25 cellular contexts compared by ENCODE assay signal in genomic region chr3:42273351-42273750, GRCh38. TPM values are rescaled to one million over a fixed set of nuclear protein-coding genes. Genes with fewer than 3 reads are reported as not detected.
DNase-seq lines count a peak whose midpoint lies in the region; ATAC-seq, FAIRE-seq and TF ChIP-seq lines count a peak whose summit lies in the region.
"Had no signal": no experiment of that assay in that cellular context is flagged by ENCODE, and none has a peak within 500 bp of the region (broad histone marks: within the 10 kb centered on the region; RNA-seq: fewer than 3 reads in every experiment).

No MANE protein-coding gene starts in this region.

- FAIRE-seq in GM12878 (lab: Jason Lieb, UNC) = no peak
- FAIRE-seq: HepG2 had no signal

- TF ChIP-seq CTCF in GM12878 (IDR thresholded peaks at IDR 0.05 in 2 of 3, conservative IDR thresholded peaks at IDR 0.05 in 1 of 3; ENCODE audit: control insufficient read depth in 2 of 3, extremely low read depth in 1 of 3, insufficient read depth in 1 of 3, low read depth in 3 of 3, low read length in 3 of 3) = no peak
- TF ChIP-seq CTCF in breast epithelium (IDR thresholded peaks at IDR 0.05) = no peak
- TF ChIP-seq CTCF in right lobe of liver (IDR thresholded peaks at IDR 0.05) = no peak

- H3K36me3 ChIP-seq in GM12878 (ENCODE audit: control insufficient read depth in 2 of 2, insufficient read depth in 2 of 2, low read length in 1 of 2) = no peaks in the 10 kb centered on the region
- no peaks in the 10 kb centered on the region for H3K36me3 ChIP-seq in breast epithelium
- H3K36me3 ChIP-seq in right lobe of liver = no peaks in the 10 kb centered on the region
- H3K36me3 ChIP-seq: BE2C, SJCRH30 had no signal

- intact Hi-C loops in GM12878 (cut with micrococcal nuclease; ENCODE audit: unreplicated experiment) = no loop called here
- intact Hi-C loops in breast epithelium (cut with DNase I; ENCODE audit: low total_unique reads) = no loop called here
- intact Hi-C loops in right lobe of liver (cut with DNase I) = no loop called here

- H3K27me3 ChIP-seq in GM12878 (replicated peaks in 1 of 2; ENCODE audit: control insufficient read depth in 2 of 2, insufficient read depth in 2 of 2, low read length in 1 of 2) (no peaks in the 10 kb centered on the region), breast epithelium (peaks cover 0 to 4% of the 10 kb centered on the region in 2 donors), right lobe of liver (no peaks in the 10 kb centered on the region)
- H3K27me3 ChIP-seq: SJCRH30 had no signal

- DNase-seq in SIG-M5 treated with dmso at 0.1 percent for 504 hours (lab: John Stamatoyannopoulos, UW; ENCODE audit: unreplicated experiment) = peak; percentile 42
- DNase-seq in SIG-M5 (lab: John Stamatoyannopoulos, UW) = no peak
- peak; percentile 21 for DNase-seq in NOMO-1 treated with DMSO at 0.1 percent for 48 hours (lab: John Stamatoyannopoulos, UW; ENCODE audit: unreplicated experiment)
- no peak for DNase-seq in GM12878 (ENCODE audit: low read depth, low spot score)
- DNase-seq in breast epithelium (ENCODE audit: low spot score in 2 of 2) = no peak
- DNase-seq in activated naive CD8-positive, alpha-beta T cell treated with anti-CD3 and anti-CD28 coated beads for 36 hours = no peak
- no peak for DNase-seq in NCI-H128 (lab: John Stamatoyannopoulos, UW; ENCODE audit: unreplicated experiment)
- DNase-seq in right lobe of liver = no peak
- DNase-seq: 8988T; BE2C; Caco-2; CD4-positive, alpha-beta T cell; GDM1; GOT3; NCI-H1105; NCI-H1694; NCI-H2081 treated with DMSO at 0.1 percent for 48 hours; PC-9; SJCRH30; SW 1271 had no signal

- no peaks in the 10 kb centered on the region for H4K20me1 ChIP-seq in GM12878 (ENCODE audit: control insufficient read depth, insufficient read depth)

- H3K4me1 Mint-ChIP-seq in activated naive CD8-positive, alpha-beta T cell treated with anti-CD3 and anti-CD28 coated beads for 36 hours = peaks cover 4% of the 10 kb centered on the region

- WGBS in GM12878 (ENCODE audit: insufficient coverage, insufficient replicate concordance, low lambda C conversion rate, missing lambda C conversion rate) = 0% methylated on average over 2 of the region's 2 CpGs
- 10% methylated on average over 2 of the region's 2 CpGs for WGBS in right lobe of liver (ENCODE audit: insufficient coverage, low coverage, low lambda C conversion rate, missing lambda C conversion rate)

- H3K36me3 Mint-ChIP-seq in activated naive CD8-positive, alpha-beta T cell treated with anti-CD3 and anti-CD28 coated beads for 36 hours = no peaks in the 10 kb centered on the region

- no TSS peak for BruUV-seq in GM12878 (replicated peaks; lab: Mats Ljungman, UMichigan)

- CTCF ChIA-PET in GM12878 (lab: Yijun Ruan, JAX) = interaction anchor here (1.6 kb wide), 1 partner anchor 308 kb away, joined by 3 read pairs; no protein-coding TSS in a partner anchor

- peaks cover 5% of the 10 kb centered on the region for H3K9me3 Mint-ChIP-seq in activated naive CD8-positive, alpha-beta T cell treated with anti-CD3 and anti-CD28 coated beads for 36 hours

- peaks cover 5% of the 10 kb centered on the region for H3K27me3 Mint-ChIP-seq in activated naive CD8-positive, alpha-beta T cell treated with anti-CD3 and anti-CD28 coated beads for 36 hours

- no peak overlapping the region for H2AFZ ChIP-seq in GM12878 (ENCODE audit: control insufficient read depth, low read depth, low read length)
- H2AFZ ChIP-seq: PC-9 had no signal

- no peak for TF ChIP-seq EP300 in GM12878 (IDR thresholded peaks at IDR 0.05; ENCODE audit: borderline replicate concordance in 1 of 2, control insufficient read depth in 1 of 2, low read depth in 2 of 2, low read length in 2 of 2)

- H3K27ac ChIP-seq in GM12878 (ENCODE audit: control insufficient read depth, insufficient read depth) = no peak overlapping the region
- no peak overlapping the region for H3K27ac ChIP-seq in breast epithelium
- no peak overlapping the region for H3K27ac ChIP-seq in right lobe of liver
- H3K27ac ChIP-seq: KMS-11, PC-9, RWPE1, SJCRH30 had no signal

- H3K4me3 ChIP-seq in GM12878 (no peak overlapping the region), breast epithelium (no peak overlapping the region), right lobe of liver (no peak overlapping the region)
- H3K4me3 ChIP-seq: PC-9, SJCRH30 had no signal

- H3K79me2 ChIP-seq in GM12878 (ENCODE audit: control insufficient read depth, insufficient read depth, low read length) = no peaks in the 10 kb centered on the region

- POLR2A ChIA-PET in GM12878 (lab: Charles Lee) = no interaction called here

- no peak overlapping the region for H3K4me3 Mint-ChIP-seq in activated naive CD8-positive, alpha-beta T cell treated with anti-CD3 and anti-CD28 coated beads for 36 hours
- H3K4me3 Mint-ChIP-seq: CD4-positive, alpha-beta T cell had no signal

- H3K4me2 ChIP-seq in GM12878 (ENCODE audit: control insufficient read depth, insufficient read depth) = no peak overlapping the region
- H3K4me2 ChIP-seq: KMS-11, PC-9 had no signal

- in situ Hi-C loops in GM12878 (cut with MboI) = no loop called here

- RAD21 ChIA-PET in GM12878 (lab: Charles Lee; ENCODE audit: unreplicated experiment) = no interaction called here

- no peak overlapping the region for H3K9ac ChIP-seq in GM12878 (ENCODE audit: control insufficient read depth, insufficient read depth, low read length)
- H3K9ac ChIP-seq: KMS-11 had no signal

- no peak for TF ChIP-seq RAD21 in GM12878 (IDR thresholded peaks at IDR 0.05; ENCODE audit: insufficient read depth, low read depth, low read length)

- no peak for ATAC-seq in GM12878
- ATAC-seq in right lobe of liver = no peak
- ATAC-seq: HepG2 had no signal

- H3K9me3 ChIP-seq in GM12878 (replicated peaks; ENCODE audit: control insufficient read depth, insufficient read depth, low read length) = no peaks in the 10 kb centered on the region; the same call in 2 of the 3 replicates
- H3K9me3 ChIP-seq in breast epithelium = peaks cover 9% of the 10 kb centered on the region in 2 donors
- H3K9me3 ChIP-seq in right lobe of liver = no peaks in the 10 kb centered on the region
- H3K9me3 ChIP-seq: BE2C, SJCRH30 had no signal

- no peak overlapping the region for H3K27ac Mint-ChIP-seq in activated naive CD8-positive, alpha-beta T cell treated with anti-CD3 and anti-CD28 coated beads for 36 hours
- H3K27ac Mint-ChIP-seq: CD4-positive, alpha-beta T cell had no signal

- no peak for TF ChIP-seq POLR2A in GM12878 (IDR thresholded peaks at IDR 0.05; ENCODE audit: low read depth, low read length)
- no peak for TF ChIP-seq POLR2A in breast epithelium (IDR thresholded peaks at IDR 0.05)
- TF ChIP-seq POLR2A in right lobe of liver (IDR thresholded peaks at IDR 0.05) = no peak

- H3K4me1 ChIP-seq in GM12878 (ENCODE audit: control insufficient read depth, insufficient read depth, low read length) (peaks cover 18% of the 10 kb centered on the region), breast epithelium (no peaks in the 10 kb centered on the region), right lobe of liver (no peaks in the 10 kb centered on the region)
- H3K4me1 ChIP-seq: BE2C, Caco-2, SJCRH30 had no signal

- SMC1A ChIA-PET in GM12878 (lab: Charles Lee; ENCODE audit: uncharacterized antibody, unreplicated experiment) = interaction anchor here (1.0 to 1.6 kb wide), 2 partner anchors 170 to 308 kb away, joined by 3 to 4 read pairs; partner anchors contain the start of gene SEC22C

TF ChIP-seq in GM12878, 131 proteins besides CTCF, POLR2A, EP300 and RAD21:
- TF ChIP-seq ZNF274 (IDR thresholded peaks at IDR 0.05; ENCODE audit: insufficient read depth, insufficient read length) (no peak), SPI1 (IDR thresholded peaks at IDR 0.05; ENCODE audit: borderline replicate concordance, insufficient read depth, low read depth, low read length) (peak; percentile 51; the same call in 1 of the 2 replicates), RBBP5 (conservative IDR thresholded peaks at IDR 0.05) (no peak), TCF7 (IDR thresholded peaks at IDR 0.05; ENCODE audit: borderline replicate concordance) (no peak), IRF4 (IDR thresholded peaks at IDR 0.05; ENCODE audit: low read depth, low read length) (no peak), SREBF1 (IDR thresholded peaks at IDR 0.05; ENCODE audit: low read length) (no peak)
- TF ChIP-seq, protein P1, sequence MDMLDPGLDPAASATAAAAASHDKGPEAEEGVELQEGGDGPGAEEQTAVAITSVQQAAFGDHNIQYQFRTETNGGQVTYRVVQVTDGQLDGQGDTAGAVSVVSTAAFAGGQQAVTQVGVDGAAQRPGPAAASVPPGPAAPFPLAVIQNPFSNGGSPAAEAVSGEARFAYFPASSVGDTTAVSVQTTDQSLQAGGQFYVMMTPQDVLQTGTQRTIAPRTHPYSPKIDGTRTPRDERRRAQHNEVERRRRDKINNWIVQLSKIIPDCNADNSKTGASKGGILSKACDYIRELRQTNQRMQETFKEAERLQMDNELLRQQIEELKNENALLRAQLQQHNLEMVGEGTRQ (IDR thresholded peaks at IDR 0.05; ENCODE audit: borderline replicate concordance, low read depth, low read length) = no peak

RNA-seq across cellular contexts. Expression of gene CCK, which starts 7.4 kb away (rescaled TPM):
- total RNA-seq in GM12878 (2013; cell fraction: nucleolus; rRNA removed) = not detected in 2 replicates
- not detected in 2 replicates for total RNA-seq in GM12878 (2014; rRNA removed)
- total RNA-seq in GM12878 (2014; rRNA removed; fragmentation: Illumina TruSeq; extraction: Trizol) = not detected in 2 replicates
- total RNA-seq in GM12878 (2021) = not detected in 2 replicates
- polyA plus RNA-seq in GM12878 (2011; ENCODE audit: low read depth) = not detected
- not detected in 2 replicates for polyA plus RNA-seq in GM12878 (2011; rRNA removed)
- polyA plus RNA-seq in GM12878 (2011; cell fraction: cytosol; rRNA removed) = not detected in 2 replicates
- not detected in 2 replicates for polyA plus RNA-seq in GM12878 (2011; cell fraction: nucleus; rRNA removed)
- polyA plus RNA-seq in GM12878 (2012) = not detected in 2 replicates
- polyA plus RNA-seq in GM12878 (2014; fragmentation: Illumina TruSeq; extraction: Trizol) = not detected in 2 replicates
- not detected for polyA plus RNA-seq in GM12878 (2014; fragmentation: Nextera tagmentation; extraction: Ambion mirVana)
- not detected in 2 replicates for polyA plus RNA-seq in GM12878 (2014; rRNA removed)
- polyA plus RNA-seq in GM12878 (2016; fragmentation: Nextera tagmentation; extraction: Ambion mirVana) = not detected
- polyA minus RNA-seq in GM12878 (2011; rRNA and poly(A)+ RNA removed) = not detected in 2 replicates
- polyA minus RNA-seq in GM12878 (2011; cell fraction: cytosol; rRNA and poly(A)+ RNA removed) = not detected in 2 replicates
- polyA minus RNA-seq in GM12878 (2011; cell fraction: nucleus; rRNA and poly(A)+ RNA removed) = not detected in 2 replicates
- total RNA-seq in breast epithelium = not detected
- total RNA-seq in activated naive CD8-positive, alpha-beta T cell treated with anti-CD3 and anti-CD28 coated beads for 36 hours = not detected
- not detected for total RNA-seq in right lobe of liver
- total RNA-seq: Caco-2; CD4-positive, alpha-beta T cell; HepG2; M059J; NCI-H460; SJCRH30 had no signal
- polyA plus RNA-seq: HepG2 had no signal

Comparison
In these comparisons a context has a peak if more than half of its experiments do, and no peak if none do; other contexts are left out.
1. DNase-seq: peak in SIG-M5 treated with dmso at 0.1 percent for 504 hours (single experiment) and NOMO-1 treated with DMSO at 0.1 percent for 48 hours (single experiment); none in SIG-M5 (single experiment), GM12878 (single experiment), breast epithelium (0 of 2), activated naive CD8-positive, alpha-beta T cell treated with anti-CD3 and anti-CD28 coated beads for 36 hours (single experiment), NCI-H128 (single experiment) and right lobe of liver (0 of 3).